2 cellular contexts compared by ENCODE assay signal in genomic region chr6:126422912-126423311, GRCh38.
TF ChIP-seq lines count a peak whose summit lies in the region.

No MANE protein-coding gene starts in this region.

TF ChIP-seq in SK-N-SH treated with all-trans-retinoic acid at 6 μM for 48 hours, 23 proteins besides CTCF, POLR2A, EP300 and RAD21 (continued from another document):
- TF ChIP-seq TSHZ2 (CRISPR knock-in tag; IDR thresholded peaks at IDR 0.05) (no peak), TCF4 (CRISPR knock-in tag; IDR thresholded peaks at IDR 0.05; ENCODE audit: borderline replicate concordance) (no peak), SNAI2 (CRISPR knock-in tag; IDR thresholded peaks at IDR 0.05) (no peak), ZFP3 (CRISPR knock-in tag; IDR thresholded peaks at IDR 0.05) (no peak), ZFP30 (CRISPR knock-in tag; IDR thresholded peaks at IDR 0.05) (no peak), RARB (CRISPR knock-in tag; IDR thresholded peaks at IDR 0.05) (no peak), OSR1 (CRISPR knock-in tag; IDR thresholded peaks at IDR 0.05) (no peak), BACH2 (CRISPR knock-in tag; IDR thresholded peaks at IDR 0.05; ENCODE audit: borderline replicate concordance) (no peak), TOX (CRISPR knock-in tag; IDR thresholded peaks at IDR 0.05; ENCODE audit: borderline replicate concordance) (no peak), CSRNP3 (CRISPR knock-in tag; IDR thresholded peaks at IDR 0.05) (no peak), PPARA (CRISPR knock-in tag; IDR thresholded peaks at IDR 0.05; ENCODE audit: borderline replicate concordance) (no peak), ISL1 (CRISPR knock-in tag; IDR thresholded peaks at IDR 0.05) (no peak), ESRRG (CRISPR knock-in tag; IDR thresholded peaks at IDR 0.05) (no peak), CREB5 (CRISPR knock-in tag; IDR thresholded peaks at IDR 0.05; ENCODE audit: low read depth) (no peak), PATZ1 (CRISPR knock-in tag; IDR thresholded peaks at IDR 0.05; ENCODE audit: borderline replicate concordance) (no peak)

TF ChIP-seq in GM23338, 12 proteins besides CTCF, POLR2A, EP300 and RAD21:
- TF ChIP-seq ZNF462 (CRISPR knock-in tag; IDR thresholded peaks at IDR 0.05) (no peak), EZH2 (IDR thresholded peaks at IDR 0.05; ENCODE audit: low read depth, unreplicated experiment) (no peak), JUNB (IDR thresholded peaks at IDR 0.05; ENCODE audit: unreplicated experiment) (no peak), POLR2AphosphoS5 (IDR thresholded peaks at IDR 0.05; ENCODE audit: low read depth) (no peak), ETS1 (IDR thresholded peaks at IDR 0.05) (no peak), ZNF114 (CRISPR knock-in tag; IDR thresholded peaks at IDR 0.05) (no peak), NANOG (IDR thresholded peaks at IDR 0.05; ENCODE audit: borderline replicate concordance) (no peak), STAT1 (IDR thresholded peaks at IDR 0.05; ENCODE audit: unreplicated experiment) (no peak), EZH2phosphoT487 (IDR thresholded peaks at IDR 0.05; ENCODE audit: unreplicated experiment) (no peak), CREB1 (CRISPR knock-in tag; IDR thresholded peaks at IDR 0.05; ENCODE audit: low read depth) (no peak), REST (IDR thresholded peaks at IDR 0.05; ENCODE audit: unreplicated experiment) (no peak), ZNF331 (CRISPR knock-in tag; IDR thresholded peaks at IDR 0.05; ENCODE audit: low read depth) (no peak)
